ENCODE assay signal across 9 cellular contexts in the genomic region with DNA sequence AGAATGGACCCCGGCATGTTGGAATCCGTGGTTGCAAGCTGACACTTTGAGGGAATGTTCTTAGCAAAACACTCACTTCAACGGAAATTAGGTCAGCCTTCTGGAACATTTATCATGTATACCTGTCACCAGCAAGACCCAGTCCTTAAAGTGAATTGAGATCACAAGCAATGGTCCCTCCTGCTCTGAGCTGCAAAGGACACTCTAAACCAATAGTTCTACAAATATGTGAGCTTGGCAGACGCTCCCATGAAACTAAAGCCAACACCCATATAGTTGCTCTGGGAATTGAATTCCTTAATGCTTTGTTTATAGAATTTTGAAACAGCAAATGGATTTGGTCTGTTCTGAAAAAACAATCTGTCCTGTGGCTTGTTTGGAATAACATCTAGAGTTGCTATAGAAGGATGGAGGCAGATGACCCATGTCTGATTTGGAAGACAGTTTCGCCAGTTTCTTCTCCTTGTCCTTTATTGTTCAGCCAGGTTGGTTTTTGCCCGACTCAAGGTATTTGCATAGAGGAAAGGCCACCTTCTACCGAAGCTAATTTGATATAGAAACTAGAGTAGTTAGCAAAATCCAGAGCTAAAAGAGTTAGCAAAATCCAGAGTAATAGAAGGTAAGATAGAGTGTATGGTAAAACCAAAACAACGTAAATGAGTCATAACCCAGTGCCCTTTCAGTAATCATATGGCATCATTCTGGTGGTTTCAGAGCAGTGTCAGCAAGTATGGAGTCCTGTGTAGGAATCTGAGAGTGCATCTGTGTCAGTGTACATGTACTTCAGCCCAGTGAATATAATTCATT.
A peak's percentile ranks its signal among the peaks of the same experiment; 100 is the strongest.
DNase-seq lines count a peak whose midpoint lies in the region; ATAC-seq and TF ChIP-seq lines count a peak whose summit lies in the region.
"Had no signal": no experiment of that assay in that cellular context is flagged by ENCODE, and none has a peak within 500 bp of the region (broad histone marks: within the 10 kb centered on the region; RNA-seq: fewer than 3 reads in every experiment).

No MANE protein-coding gene starts in this region.

- peak; percentile 33 for DNase-seq in stimulated activated CD4-positive, alpha-beta T cell treated with anti-CD3 and anti-CD28 coated beads, Interleukin-15, amount 100 ng/mL, for 24 hours
- no peak for DNase-seq in stimulated activated CD4-positive, alpha-beta T cell treated with anti-CD3 and anti-CD28 coated beads, Interleukin-4, amount 100 ng/mL, for 1 hour
- DNase-seq in T-helper 17 cell (no peak), Right ventricle myocardium superior (no peak), suprapubic skin (ENCODE audit: low spot score in 2 of 2) (peak in 1 of 2 donors; percentile 76), DMS153 treated with DMSO at 0.1 percent for 48 hours (lab: John Stamatoyannopoulos, UW; ENCODE audit: unreplicated experiment) (no peak), NK-92 (lab: John Stamatoyannopoulos, UW; ENCODE audit: unreplicated experiment) (no peak)

- H3K4me3 Mint-ChIP-seq in T-helper 17 cell, result no peak overlapping the region
- H3K4me3 Mint-ChIP-seq: brain had no signal

- peaks cover 4% of the 10 kb centered on the region for H3K36me3 Mint-ChIP-seq in T-helper 17 cell (ENCODE audit: low read depth)

- H3K4me3 ChIP-seq in suprapubic skin, result peak overlapping the region; percentile 11

- H3K27me3 Mint-ChIP-seq in T-helper 17 cell, result no peaks in the 10 kb centered on the region
- H3K27me3 Mint-ChIP-seq: brain had no signal

- peak; percentile 100 for ATAC-seq in HG02884 (IDR thresholded peaks at IDR 0.05; ENCODE audit: unreplicated experiment)
- ATAC-seq in T-helper 17 cell, result peak; percentile 46
- ATAC-seq in Right ventricle myocardium superior (ENCODE audit: poor library complexity), result peak; percentile 83

- no peaks in the 10 kb centered on the region for H3K36me3 ChIP-seq in suprapubic skin

- WGBS in suprapubic skin, result 38% methylated on average over 8 of the region's 8 CpGs

- H3K4me1 Mint-ChIP-seq in T-helper 17 cell, result peaks cover 8% of the 10 kb centered on the region

- peak overlapping the region; percentile 74 for H3K27ac ChIP-seq in suprapubic skin

- TF ChIP-seq EP300 in suprapubic skin (IDR thresholded peaks at IDR 0.05), result no peak

- TF ChIP-seq CTCF in suprapubic skin (IDR thresholded peaks at IDR 0.05), result no peak

- H3K27ac Mint-ChIP-seq in T-helper 17 cell, result no peak overlapping the region

- intact Hi-C loops in Right ventricle myocardium superior (cut with DNase I), result no loop called here

- H3K27me3 ChIP-seq in suprapubic skin, result no peaks in the 10 kb centered on the region

- H3K9me3 ChIP-seq in T-helper 17 cell (ENCODE audit: control insufficient read depth, low read length, poor library complexity, severe bottlenecking) (no peaks in the 10 kb centered on the region), suprapubic skin (no peaks in the 10 kb centered on the region)

- peak in 1 of 2 donors; percentile 30 for TF ChIP-seq POLR2A in suprapubic skin (IDR thresholded peaks at IDR 0.05)

- H3K4me1 ChIP-seq in suprapubic skin, result peaks cover 68% of the 10 kb centered on the region

Comparison
In these comparisons a context has a peak if more than half of its experiments do, and no peak if none do; other contexts are left out.
1. ATAC-seq: peak in every context shown above with its lines; median percentile 100 in HG02884; 83 in Right ventricle myocardium superior; 46 in T-helper 17 cell.